In the genomic region with DNA sequence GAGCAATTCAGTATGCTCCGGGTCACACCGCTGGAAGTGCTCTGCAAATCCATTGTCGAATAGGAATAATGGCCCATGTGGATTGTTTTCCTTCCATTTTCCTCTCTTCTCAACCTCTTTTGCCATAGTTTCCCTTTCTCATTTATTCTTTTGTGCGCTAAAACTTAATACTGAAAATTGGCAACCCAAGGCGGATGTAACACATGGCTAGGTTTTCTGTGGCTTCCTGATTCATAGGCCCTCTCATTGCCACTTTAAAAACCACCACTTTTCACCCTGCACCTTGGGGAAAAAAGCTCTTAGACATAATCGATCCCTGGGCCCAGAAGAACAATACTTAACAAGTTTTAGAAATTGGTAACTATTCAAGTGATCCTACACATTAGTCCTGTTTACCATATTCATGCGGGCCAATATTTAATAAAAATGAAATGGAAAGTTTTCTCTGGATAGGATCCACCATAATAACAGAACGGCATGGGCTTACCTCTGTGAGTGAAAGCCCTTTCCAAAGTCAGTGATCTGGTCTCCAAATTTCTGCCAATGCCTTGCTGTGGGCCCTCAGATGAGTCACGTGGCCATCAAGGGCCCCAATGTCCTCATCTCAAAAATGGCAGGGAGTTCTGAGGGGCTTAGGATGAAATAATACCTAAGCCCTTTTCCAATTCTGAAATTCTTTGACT, we compare ENCODE assay signal across 1 cellular context.
TF ChIP-seq lines count a peak whose summit lies in the region.

No MANE protein-coding gene starts in this region.

TF ChIP-seq in GM12878, 131 proteins besides CTCF, POLR2A, EP300 and RAD21 (continues in another document):
- TF ChIP-seq SMAD5 (IDR thresholded peaks at IDR 0.05; ENCODE audit: low read depth) (no peak), SRF (IDR thresholded peaks at IDR 0.05; ENCODE audit: low read depth in 2 of 2, low read length in 2 of 2) (no peak), POU2F2 (IDR thresholded peaks at IDR 0.05; ENCODE audit: borderline replicate concordance, low read depth, low read length) (no peak), PML (IDR thresholded peaks at IDR 0.05; ENCODE audit: low read length) (no peak), MYB (IDR thresholded peaks at IDR 0.05; ENCODE audit: borderline replicate concordance, low read depth, low read length) (no peak), ZNF622 (IDR thresholded peaks at IDR 0.05) (no peak), BCL3 (IDR thresholded peaks at IDR 0.05; ENCODE audit: borderline replicate concordance, insufficient read depth, low read depth, low read length, poor library complexity, severe bottlenecking) (no peak), ZNF687 (IDR thresholded peaks at IDR 0.05) (no peak; the same call in 1 of the 2 replicates), ZBTB40 (IDR thresholded peaks at IDR 0.05; ENCODE audit: borderline replicate concordance) (no peak), KDM1A (IDR thresholded peaks at IDR 0.05; ENCODE audit: borderline replicate concordance) (no peak), SIX5 (IDR thresholded peaks at IDR 0.05; ENCODE audit: low read depth, low read length, severe bottlenecking) (no peak), CREM (IDR thresholded peaks at IDR 0.05; ENCODE audit: low read depth) (no peak), E2F8 (IDR thresholded peaks at IDR 0.05; ENCODE audit: low read depth, partially characterized antibody) (no peak), BRCA1 (IDR thresholded peaks at IDR 0.05; ENCODE audit: low read depth, low read length) (no peak), ZBTB33 (IDR thresholded peaks at IDR 0.05) (no peak), FOXK2 (IDR thresholded peaks at IDR 0.05) (no peak), CBX5 (IDR thresholded peaks at IDR 0.05; ENCODE audit: low read depth) (no peak), SP1 (IDR thresholded peaks at IDR 0.05; ENCODE audit: low read depth, low read length) (no peak), POLR2AphosphoS2 (IDR thresholded peaks at IDR 0.05; ENCODE audit: low read depth, low read length) (no peak), STAT3 (IDR thresholded peaks at IDR 0.05; ENCODE audit: low read depth, low read length) (no peak), MEF2A (IDR thresholded peaks at IDR 0.05; ENCODE audit: insufficient read depth, low read depth, low read length) (no peak), STAT1 (conservative IDR thresholded peaks at IDR 0.05) (no peak), NFXL1 (IDR thresholded peaks at IDR 0.05; ENCODE audit: borderline replicate concordance) (no peak), BACH1 (IDR thresholded peaks at IDR 0.05; ENCODE audit: borderline replicate concordance) (no peak), NFIC (IDR thresholded peaks at IDR 0.05; ENCODE audit: low read depth, low read length) (peak; percentile 53; the same call in 1 of the 2 replicates), MXI1 (IDR thresholded peaks at IDR 0.05; ENCODE audit: low read depth, low read length) (0 out of 2 replicates have a peak, but pooled peaks have one; percentile 19), FOXM1 (IDR thresholded peaks at IDR 0.05; ENCODE audit: low read depth, low read length) (0 out of 2 replicates have a peak, but pooled peaks have one; percentile 34), EED (IDR thresholded peaks at IDR 0.05; ENCODE audit: low read depth) (peak; percentile 85), ZNF217 (IDR thresholded peaks at IDR 0.05) (no peak), NFYA (IDR thresholded peaks at IDR 0.05; ENCODE audit: borderline replicate concordance, low read depth, low read length) (no peak), YY1 (IDR thresholded peaks at IDR 0.05; ENCODE audit: low read depth, low read length) (no peak), MEF2B (IDR thresholded peaks at IDR 0.05; ENCODE audit: partially characterized antibody, poor library complexity, severe bottlenecking) (peak; percentile 45), RUNX3 (IDR thresholded peaks at IDR 0.05; ENCODE audit: low read length) (peak; percentile 95), ZNF24 (IDR thresholded peaks at IDR 0.05) (no peak), USF1 (IDR thresholded peaks at IDR 0.05; ENCODE audit: borderline replicate concordance, extremely low read length, insufficient read depth, low read depth, low read length) (peak; percentile 30), JUNB (IDR thresholded peaks at IDR 0.05) (0 out of 2 replicates have a peak, but pooled peaks have one; percentile 22), ZNF207 (IDR thresholded peaks at IDR 0.05; ENCODE audit: borderline replicate concordance) (no peak), NR2C2 (IDR thresholded peaks at IDR 0.05; ENCODE audit: borderline replicate concordance, control insufficient read depth, insufficient read length, low read depth) (no peak), FOS (IDR thresholded peaks at IDR 0.05; ENCODE audit: borderline replicate concordance, extremely low read depth, insufficient read length) (no peak), RAD51 (IDR thresholded peaks at IDR 0.05) (peak; percentile 65; the same call in 1 of the 2 replicates)
- TF ChIP-seq, protein P1, sequence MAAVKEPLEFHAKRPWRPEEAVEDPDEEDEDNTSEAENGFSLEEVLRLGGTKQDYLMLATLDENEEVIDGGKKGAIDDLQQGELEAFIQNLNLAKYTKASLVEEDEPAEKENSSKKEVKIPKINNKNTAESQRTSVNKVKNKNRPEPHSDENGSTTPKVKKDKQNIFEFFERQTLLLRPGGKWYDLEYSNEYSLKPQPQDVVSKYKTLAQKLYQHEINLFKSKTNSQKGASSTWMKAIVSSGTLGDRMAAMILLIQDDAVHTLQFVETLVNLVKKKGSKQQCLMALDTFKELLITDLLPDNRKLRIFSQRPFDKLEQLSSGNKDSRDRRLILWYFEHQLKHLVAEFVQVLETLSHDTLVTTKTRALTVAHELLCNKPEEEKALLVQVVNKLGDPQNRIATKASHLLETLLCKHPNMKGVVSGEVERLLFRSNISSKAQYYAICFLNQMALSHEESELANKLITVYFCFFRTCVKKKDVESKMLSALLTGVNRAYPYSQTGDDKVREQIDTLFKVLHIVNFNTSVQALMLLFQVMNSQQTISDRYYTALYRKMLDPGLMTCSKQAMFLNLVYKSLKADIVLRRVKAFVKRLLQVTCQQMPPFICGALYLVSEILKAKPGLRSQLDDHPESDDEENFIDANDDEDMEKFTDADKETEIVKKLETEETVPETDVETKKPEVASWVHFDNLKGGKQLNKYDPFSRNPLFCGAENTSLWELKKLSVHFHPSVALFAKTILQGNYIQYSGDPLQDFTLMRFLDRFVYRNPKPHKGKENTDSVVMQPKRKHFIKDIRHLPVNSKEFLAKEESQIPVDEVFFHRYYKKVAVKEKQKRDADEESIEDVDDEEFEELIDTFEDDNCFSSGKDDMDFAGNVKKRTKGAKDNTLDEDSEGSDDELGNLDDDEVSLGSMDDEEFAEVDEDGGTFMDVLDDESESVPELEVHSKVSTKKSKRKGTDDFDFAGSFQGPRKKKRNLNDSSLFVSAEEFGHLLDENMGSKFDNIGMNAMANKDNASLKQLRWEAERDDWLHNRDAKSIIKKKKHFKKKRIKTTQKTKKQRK (IDR thresholded peaks at IDR 0.05; ENCODE audit: low read depth, low read length): no peak
